8 cellular contexts compared by ENCODE assay signal in the genomic region with DNA sequence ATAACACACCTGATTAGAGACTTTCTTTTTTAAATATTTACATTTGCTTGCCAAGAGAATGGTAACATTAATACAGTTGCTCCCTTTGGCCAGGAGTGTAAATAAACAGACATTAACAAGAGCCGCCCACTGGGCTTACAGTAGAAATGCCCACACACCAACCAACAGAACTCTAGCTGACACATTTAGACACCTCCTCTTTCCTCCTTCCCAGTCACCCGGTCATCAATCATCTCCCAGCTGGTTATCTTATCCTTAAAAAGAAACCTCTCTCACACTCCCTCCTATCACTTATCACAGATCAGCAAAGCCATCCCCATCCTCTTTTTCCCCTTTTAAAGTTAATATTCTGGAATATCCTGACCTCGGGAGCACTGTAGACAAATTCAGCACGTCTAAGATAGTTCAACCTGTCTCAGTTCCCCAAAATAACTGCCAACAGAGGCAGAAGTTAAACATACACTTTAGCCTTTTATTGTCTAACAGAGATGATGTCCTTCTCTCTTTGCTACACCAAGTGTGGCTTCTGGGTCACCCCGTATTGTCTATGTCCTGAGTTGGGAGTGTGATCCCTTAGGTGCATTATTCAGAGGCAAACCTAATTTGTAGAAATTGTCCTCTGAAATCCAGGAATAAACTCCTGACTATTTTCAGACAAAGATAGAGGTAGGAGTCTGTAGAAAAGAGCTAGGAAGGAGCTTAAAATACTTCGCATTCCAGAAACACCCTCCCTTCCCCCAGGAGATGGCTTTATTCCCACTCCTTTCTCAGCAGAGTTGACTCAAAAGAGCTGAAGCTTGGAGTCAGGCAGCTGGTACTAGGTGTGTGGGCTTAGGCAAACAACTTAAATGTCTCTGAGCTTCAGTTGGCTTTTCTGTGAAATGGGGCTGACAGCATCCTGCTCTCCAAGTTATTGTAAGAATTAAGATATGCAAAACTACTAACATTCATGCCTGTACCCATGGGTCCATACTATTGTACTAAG. TPM values are rescaled to one million over a fixed set of nuclear protein-coding genes. Genes with fewer than 3 reads are reported as not detected.
A peak's percentile ranks its signal among the peaks of the same experiment; 100 is the strongest.
DNase-seq lines count a peak whose midpoint lies in the region; ATAC-seq and TF ChIP-seq lines count a peak whose summit lies in the region.

No MANE protein-coding gene starts in this region.

- DNase-seq in GM04503 (ENCODE audit: low read depth) (peak; percentile 46), NCI-H2227 (lab: John Stamatoyannopoulos, UW; ENCODE audit: unreplicated experiment) (peak; percentile 28), dedifferentiated amniotic fluid mesenchymal stem cell (ENCODE audit: extremely low spot score) (peak; percentile 68), nephron progenitor cell (no peak)
- no peak for DNase-seq in stimulated activated naive CD4-positive, alpha-beta T cell (lab: John Stamatoyannopoulos, UW)
- DNase-seq in activated T-cell treated with anti-CD3 and anti-CD28 coated beads, Interleukin-2, amount 50 U/mL, for 72 hours = no peak

- H3K4me1 Mint-ChIP-seq in nephron progenitor cell = peaks cover 54% of the 10 kb centered on the region
- no peaks in the 10 kb centered on the region for H3K4me1 Mint-ChIP-seq in activated T-cell treated with anti-CD3 and anti-CD28 coated beads, Interleukin-2, amount 50 U/mL, for 72 hours (ENCODE audit: low read depth)

- no peak for TF ChIP-seq CTCF in nephron progenitor cell (IDR thresholded peaks at IDR 0.05)

- no peaks in the 10 kb centered on the region for H3K36me3 Mint-ChIP-seq in nephron progenitor cell (ENCODE audit: low read depth)
- no peaks in the 10 kb centered on the region for H3K36me3 Mint-ChIP-seq in activated T-cell treated with anti-CD3 and anti-CD28 coated beads, Interleukin-2, amount 50 U/mL, for 72 hours (ENCODE audit: insufficient read depth in 2 of 2)

- H3K27me3 Mint-ChIP-seq in nephron progenitor cell (ENCODE audit: low read depth, poor library complexity) = peaks cover 3% of the 10 kb centered on the region
- peaks cover 52% of the 10 kb centered on the region for H3K27me3 Mint-ChIP-seq in activated T-cell treated with anti-CD3 and anti-CD28 coated beads, Interleukin-2, amount 50 U/mL, for 72 hours (ENCODE audit: low read depth)

- ATAC-seq in HG03469 (IDR thresholded peaks at IDR 0.05; ENCODE audit: unreplicated experiment) (no peak), HG02884 (IDR thresholded peaks at IDR 0.05; ENCODE audit: unreplicated experiment) (no peak)
- no peak for ATAC-seq in activated T-cell treated with anti-CD3 and anti-CD28 coated beads, Interleukin-2, amount 50 U/mL, for 72 hours (replicated peaks in 1 of 2)

- no peak overlapping the region for H3K4me3 Mint-ChIP-seq in nephron progenitor cell
- H3K4me3 Mint-ChIP-seq in activated T-cell treated with anti-CD3 and anti-CD28 coated beads, Interleukin-2, amount 50 U/mL, for 72 hours = no peak overlapping the region

- no peaks in the 10 kb centered on the region for H3K9me3 Mint-ChIP-seq in nephron progenitor cell
- no peaks in the 10 kb centered on the region for H3K9me3 Mint-ChIP-seq in activated T-cell treated with anti-CD3 and anti-CD28 coated beads, Interleukin-2, amount 50 U/mL, for 72 hours

- H3K27ac Mint-ChIP-seq in nephron progenitor cell = peak overlapping the region; percentile 55
- H3K27ac Mint-ChIP-seq in activated T-cell treated with anti-CD3 and anti-CD28 coated beads, Interleukin-2, amount 50 U/mL, for 72 hours = no peak overlapping the region

RNA-seq across cellular contexts. Expression of gene MYCL, which starts 8.8 kb away (rescaled TPM):
- total RNA-seq in activated T-cell treated with anti-CD3 and anti-CD28 coated beads, Interleukin-2, amount 50 U/mL, for 72 hours = under 1 TPM; 0.30 to 0.70 TPM

RNA-seq across cellular contexts. Expression of gene TRIT1, which starts 9.6 kb away (rescaled TPM):
- total RNA-seq in activated T-cell treated with anti-CD3 and anti-CD28 coated beads, Interleukin-2, amount 50 U/mL, for 72 hours = 10 to 100 TPM; 20.5 to 22.6 TPM

Comparison
In these comparisons a context has a peak if more than half of its experiments do, and no peak if none do; other contexts are left out.
1. DNase-seq: peak in GM04503 (single experiment), NCI-H2227 (single experiment) and dedifferentiated amniotic fluid mesenchymal stem cell (single experiment); none in nephron progenitor cell (single experiment), stimulated activated naive CD4-positive, alpha-beta T cell (0 of 6) and activated T-cell treated with anti-CD3 and anti-CD28 coated beads, Interleukin-2, amount 50 U/mL, for 72 hours (0 of 2).